8 cellular contexts compared by ENCODE assay signal in the genomic region with DNA sequence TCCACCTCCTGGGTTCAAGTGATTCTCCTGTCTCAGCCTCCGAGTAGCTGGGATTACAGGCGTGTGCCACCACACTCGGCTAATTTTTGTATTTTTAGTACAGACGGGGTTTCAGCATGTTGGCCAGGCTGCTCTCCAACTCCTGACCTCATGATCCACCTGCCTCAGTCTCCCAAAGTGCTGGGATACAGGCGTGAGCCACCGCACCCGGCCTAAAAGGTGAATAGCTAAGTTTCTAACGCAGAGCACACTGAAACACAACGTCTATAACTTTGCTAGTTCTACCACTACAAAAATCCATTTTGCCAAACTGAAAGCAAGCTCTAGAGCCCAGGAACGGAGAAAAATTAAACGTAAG. TPM values are rescaled to one million over a fixed set of nuclear protein-coding genes. Genes with fewer than 3 reads are reported as not detected.
A peak's percentile ranks its signal among the peaks of the same experiment; 100 is the strongest.
DNase-seq lines count a peak whose midpoint lies in the region; ATAC-seq, FAIRE-seq and TF ChIP-seq lines count a peak whose summit lies in the region.
"Not testable (repeated sequence)": the region's sequence is repeated elsewhere in the genome, so short reads cannot be mapped to it uniquely, and the experiment has no call there.

No MANE protein-coding gene starts in this region.

- H4K5ac ChIP-seq in H9 (ENCODE audit: insufficient read length, low read depth, low read length), result peak overlapping the region; percentile 20

- CTCF ChIA-PET in A549 (lab: Yijun Ruan, JAX), result interaction anchor here (0.8 to 1.6 kb wide), 4 partner anchors 12 to 309 kb away, joined by 3 to 8 read pairs (median 5); a partner anchor contains a TSS

- H3K23me2 ChIP-seq in H9 (ENCODE audit: insufficient read length, low read depth, low read length, poor library complexity, severe bottlenecking), result not testable (repeated sequence)

- H3K9me3 ChIP-seq in A549; H9 (ENCODE audit: control insufficient read depth, low read depth, low read length); SJCRH30 (replicated peaks); duodenal mucosa (ENCODE audit: control insufficient read depth in 1 of 2, low read length in 2 of 2); hepatocyte (ENCODE audit: low read depth); smooth muscle cell (replicated peaks; ENCODE audit: low read depth): not testable (repeated sequence)

- H3K4me1 Mint-ChIP-seq in H9 (peaks cover 13 to 19% of the 10 kb centered on the region in 2 experiments), naive B cell (peaks cover 9 to 39% (median 23%) of the 10 kb centered on the region in 3 donors)

- peak overlapping the region; percentile 80 for H3K18ac ChIP-seq in H9 (ENCODE audit: insufficient read length, low read depth, low read length)

- peaks cover 24 to 36% (median 25%) of the 10 kb centered on the region in 3 experiments for H3K36me3 Mint-ChIP-seq in H9 (ENCODE audit: insufficient read depth in 1 of 3, low read depth in 3 of 3)
- peaks cover 25 to 28% of the 10 kb centered on the region in 2 donors for H3K36me3 Mint-ChIP-seq in activated naive CD4-positive, alpha-beta T cell treated with anti-CD3 and anti-CD28 coated beads, Interleukin-2, amount 50 U/mL, for 72 hours
- not testable (repeated sequence) for H3K36me3 Mint-ChIP-seq in naive B cell

- POLR2A ChIA-PET in A549 (lab: Yijun Ruan, JAX), result interaction anchor here (0.5 to 1.4 kb wide), 10 partner anchors 9 to 116 kb away, joined by 3 to 6 read pairs (median 3); a partner anchor contains a TSS

- TF ChIP-seq CTCF in A549 (IDR thresholded peaks at IDR 0.05); H9 (conservative IDR thresholded peaks at IDR 0.05); hepatocyte (IDR thresholded peaks at IDR 0.05; ENCODE audit: poor library complexity); smooth muscle cell (IDR thresholded peaks at IDR 0.05; ENCODE audit: borderline replicate concordance, insufficient read depth, poor library complexity, severe bottlenecking): not testable (repeated sequence)

- H3K9ac ChIP-seq in H9 (ENCODE audit: extremely low read depth, insufficient read length, low read length), result peak overlapping the region; percentile 67
- peak overlapping the region; percentile 55 to 96 for H3K9ac ChIP-seq in duodenal mucosa (ENCODE audit: low read depth in 1 of 2, low read length in 2 of 2)
- H3K9ac ChIP-seq in smooth muscle cell (ENCODE audit: low read depth), result peak overlapping the region; percentile 70

- not testable (repeated sequence) for H3K4ac ChIP-seq in H9 (ENCODE audit: low read depth, low read length)

- H3T11ph ChIP-seq in H9 (ENCODE audit: low read length), result not testable (repeated sequence)

- H3K27me3 ChIP-seq in H9 (ENCODE audit: insufficient read depth, low read length); SJCRH30; duodenal mucosa (ENCODE audit: control insufficient read depth in 1 of 2, insufficient read depth in 2 of 2, low read length in 2 of 2); hepatocyte; smooth muscle cell (ENCODE audit: low read depth): not testable (repeated sequence)

- not testable (repeated sequence) for H4K91ac ChIP-seq in H9 (ENCODE audit: insufficient read length, low read depth, low read length)

- not testable (repeated sequence) for H2BK12ac ChIP-seq in H9 (ENCODE audit: insufficient read length, low read depth, low read length)

- not testable (repeated sequence) for H4K8ac ChIP-seq in H9 (replicated peaks; ENCODE audit: insufficient read length, low read depth, low read length)

- H2AK5ac ChIP-seq in H9 (ENCODE audit: insufficient read length, low read length), result not testable (repeated sequence)

- FAIRE-seq in A549 (lab: Jason Lieb, UNC), result not testable (repeated sequence)

- H3K56ac ChIP-seq in H9 (ENCODE audit: insufficient read length, low read depth, low read length), result not testable (repeated sequence)

- WGBS in A549 (ENCODE audit: missing lambda C conversion rate), result 79% methylated on average over 11 of the region's 11 CpGs
- WGBS in H9 (ENCODE audit: extremely low coverage, insufficient read length, low lambda C conversion rate), result no CpG with 5 or more reads among the region's 11 CpGs
- WGBS in hepatocyte (ENCODE audit: low lambda C conversion rate, missing lambda C conversion rate), result 89% methylated on average over 11 of the region's 11 CpGs
- 87% methylated on average over 11 of the region's 11 CpGs for WGBS in smooth muscle cell (ENCODE audit: low lambda C conversion rate)

- H3K4me3 Mint-ChIP-seq in H9 (peak overlapping the region; percentile 95 to 97), naive B cell (peak overlapping the region; percentile 95 to 99 (median 98))

- not testable (repeated sequence) for H2BK5ac ChIP-seq in H9 (ENCODE audit: insufficient read length, low read length)

- TF ChIP-seq EP300 in A549 (IDR thresholded peaks at IDR 0.05), result not testable (repeated sequence)

- not testable (repeated sequence) for H4K20me1 ChIP-seq in H9 (ENCODE audit: control insufficient read depth, insufficient read depth, insufficient read length); hepatocyte (ENCODE audit: insufficient read depth, poor library complexity, severe bottlenecking)
- peaks cover 25% of the 10 kb centered on the region for H4K20me1 ChIP-seq in smooth muscle cell (ENCODE audit: low read depth)

- H3F3A ChIP-seq in smooth muscle cell (ENCODE audit: low read depth), result not testable (repeated sequence)

- not testable (repeated sequence) for H3K79me1 ChIP-seq in H9 (ENCODE audit: insufficient read depth, low read depth, low read length, poor library complexity, severe bottlenecking)

- not testable (repeated sequence) for H2BK20ac ChIP-seq in H9 (ENCODE audit: low read depth, low read length, poor library complexity, severe bottlenecking)

- H2BK15ac ChIP-seq in H9 (ENCODE audit: low read depth, low read length), result not testable (repeated sequence)

- H3K79me2 ChIP-seq in H9 (ENCODE audit: insufficient read depth, low read length) (peaks cover 17% of the 10 kb centered on the region; the same call in 1 of the 2 replicates), hepatocyte (peaks cover 41% of the 10 kb centered on the region), smooth muscle cell (ENCODE audit: low read depth) (peaks cover 44% of the 10 kb centered on the region)

- not testable (repeated sequence) for H2AFZ ChIP-seq in H9 (ENCODE audit: low read length)
- peak overlapping the region; percentile 97 for H2AFZ ChIP-seq in hepatocyte
- peak overlapping the region; percentile 99 for H2AFZ ChIP-seq in smooth muscle cell (ENCODE audit: low read depth)

- H3K27me3 Mint-ChIP-seq in H9 (ENCODE audit: low read depth) (peaks cover 34% of the 10 kb centered on the region), naive B cell (peaks cover 18 to 23% (median 22%) of the 10 kb centered on the region in 3 donors)

- not testable (repeated sequence) for DNase-seq in A549 (ENCODE audit: low read depth in 1 of 2, low spot score in 1 of 2); H9; SJCRH30; activated naive CD4-positive, alpha-beta T cell treated with anti-CD3 and anti-CD28 coated beads, Interleukin-2, amount 50 U/mL, for 72 hours (ENCODE audit: low spot score in 2 of 2); hepatocyte (ENCODE audit: low spot score); naive B cell; smooth muscle cell (lab: John Stamatoyannopoulos, UW; ENCODE audit: unreplicated experiment)

- H3K27ac Mint-ChIP-seq in H9, result peak overlapping the region; percentile 87 to 99 (median 94); a peak in 6 of 7 replicates
- peak overlapping the region; percentile 96 to 99 for H3K27ac Mint-ChIP-seq in activated naive CD4-positive, alpha-beta T cell treated with anti-CD3 and anti-CD28 coated beads, Interleukin-2, amount 50 U/mL, for 72 hours
- H3K27ac Mint-ChIP-seq in naive B cell, result peak overlapping the region; percentile 96 to 99 (median 98)

- H3K14ac ChIP-seq in H9 (ENCODE audit: insufficient read depth, low read length), result not testable (repeated sequence)

- not testable (repeated sequence) for TF ChIP-seq RAD21 in A549 (conservative IDR thresholded peaks at IDR 0.05 in 1 of 2, IDR thresholded peaks at IDR 0.05 in 1 of 2)

- H2BK120ac ChIP-seq in H9 (ENCODE audit: low read depth, low read length, poor library complexity, severe bottlenecking), result not testable (repeated sequence)

- H3K23ac ChIP-seq in H9 (ENCODE audit: insufficient read length, low read depth, low read length), result not testable (repeated sequence)

- H3K9me3 Mint-ChIP-seq in H9; activated naive CD4-positive, alpha-beta T cell treated with anti-CD3 and anti-CD28 coated beads, Interleukin-2, amount 50 U/mL, for 72 hours; naive B cell: not testable (repeated sequence)

- not testable (repeated sequence) for TF ChIP-seq POLR2A in A549 (IDR thresholded peaks at IDR 0.05; ENCODE audit: low read length)

- H3K4me3 ChIP-seq in A549 (peak overlapping the region; percentile 87), SJCRH30 (peak overlapping the region; percentile 73), duodenal mucosa (ENCODE audit: low read depth in 1 of 2, low read length in 2 of 2) (peak overlapping the region; percentile 97 to 98), hepatocyte (peak overlapping the region; percentile 30), smooth muscle cell (peak overlapping the region; percentile 82)

- H3K4me1 ChIP-seq in A549 (peaks cover 20% of the 10 kb centered on the region; the same call in 2 of the 3 replicates), duodenal mucosa (ENCODE audit: control insufficient read depth in 1 of 2, insufficient read depth in 2 of 2, low read length in 2 of 2) (peaks cover 14 to 15% of the 10 kb centered on the region in 2 donors), hepatocyte (ENCODE audit: insufficient read depth) (peaks cover 19% of the 10 kb centered on the region), smooth muscle cell (ENCODE audit: low read depth) (peaks cover 20% of the 10 kb centered on the region)
- H3K4me1 ChIP-seq in H9 (ENCODE audit: insufficient read depth, low read length); SJCRH30: not testable (repeated sequence)

- H3K27ac ChIP-seq in A549, result peak overlapping the region; percentile 82 to 97
- H3K27ac ChIP-seq in H9 (ENCODE audit: insufficient read length, low read depth, low read length); duodenal mucosa (ENCODE audit: low read depth, low read length): not testable (repeated sequence)
- peak overlapping the region; percentile 41 for H3K27ac ChIP-seq in SJCRH30
- peak overlapping the region; percentile 93 for H3K27ac ChIP-seq in hepatocyte
- peak overlapping the region; percentile 73 for H3K27ac ChIP-seq in smooth muscle cell (ENCODE audit: low read depth)

- H3K4me2 ChIP-seq in A549 (peak overlapping the region; percentile 87), H9 (ENCODE audit: insufficient read depth, insufficient read length, low read length) (peak overlapping the region; percentile 60), hepatocyte (peak overlapping the region; percentile 81), smooth muscle cell (peak overlapping the region; percentile 92)

- not testable (repeated sequence) for H3K9me2 ChIP-seq in hepatocyte (replicated peaks; ENCODE audit: insufficient read depth)

- not testable (repeated sequence) for ATAC-seq in A549; activated naive CD4-positive, alpha-beta T cell treated with anti-CD3 and anti-CD28 coated beads, Interleukin-2, amount 50 U/mL, for 72 hours; naive B cell (ENCODE audit: low read depth in 2 of 2)

- H3K36me3 ChIP-seq in SJCRH30 (peaks cover 11% of the 10 kb centered on the region), duodenal mucosa (ENCODE audit: control insufficient read depth in 1 of 2, insufficient read depth in 2 of 2, low read length in 2 of 2) (peaks cover 0 to 26% of the 10 kb centered on the region in 2 donors)
- not testable (repeated sequence) for H3K36me3 ChIP-seq in hepatocyte (replicated peaks; ENCODE audit: insufficient read depth, low read depth); smooth muscle cell (ENCODE audit: low read depth)

RNA-seq across cellular contexts. Expression of a gene that starts 0.5 kb away (rescaled TPM):
- polyA plus RNA-seq in A549 (2011; rRNA removed) (79.3 and 144 TPM in 2 replicates), A549 (2017; fragmentation: RNase III; extraction: RNeasy Plus Mini Kit Qiagen cat#74134 plus additional on column Dnase treatment) (93.5 to 102 TPM (median 99.2 TPM) in 3 replicates), hepatocyte (131 and 151 TPM in 2 replicates), naive B cell (ENCODE audit: low read depth in 6 of 6) (100 to 1,000 TPM; 104 to 153 (median 121) TPM), smooth muscle cell (164 and 167 TPM in 2 replicates)
- polyA plus RNA-seq in A549 (2012; cell fraction: cytosol; rRNA removed), result 27.6 and 36.8 TPM in 2 replicates
- polyA plus RNA-seq in A549 (2012; cell fraction: nucleus; rRNA removed), result 6.0 and 10.4 TPM in 2 replicates
- polyA minus RNA-seq in A549 (2011; rRNA and poly(A)+ RNA removed), result 5.5 and 10.3 TPM in 2 replicates
- total RNA-seq in H9 (2021) (78.9 and 82.5 TPM in 2 replicates), hepatocyte (123 and 152 TPM in 2 replicates), smooth muscle cell (157 and 170 TPM in 2 replicates)
- total RNA-seq in SJCRH30 (2014; rRNA removed; shearing (Covaris generic)), result 71.3 and 82.8 TPM in 2 replicates
- 10 to 100 TPM; 40.7 to 74.6 TPM for total RNA-seq in activated naive CD4-positive, alpha-beta T cell treated with anti-CD3 and anti-CD28 coated beads, Interleukin-2, amount 50 U/mL, for 72 hours

Comparison
In these comparisons a context has a peak if more than half of its experiments do, and no peak if none do; other contexts are left out.
1. H3K4me3 ChIP-seq: peak in every context shown above with its lines; median percentile 98 in duodenal mucosa; 87 in A549; 82 in smooth muscle cell; 73 in SJCRH30; 30 in hepatocyte.